Comparison of ENCODE assay signal across 8 cellular contexts in genomic region chr18:50559750-50560680, GRCh38. TPM values are rescaled to one million over a fixed set of nuclear protein-coding genes. Genes with fewer than 3 reads are reported as not detected.
A peak's percentile ranks its signal among the peaks of the same experiment; 100 is the strongest.
DNase-seq lines count a peak whose midpoint lies in the region; ATAC-seq and TF ChIP-seq lines count a peak whose summit lies in the region.
"Had no signal": no experiment of that assay in that cellular context is flagged by ENCODE, and none has a peak within 500 bp of the region (broad histone marks: within the 10 kb centered on the region; RNA-seq: fewer than 3 reads in every experiment).

TSS of gene MAPK4 (plus strand) at chr18:50560087. CDS start at chr18:50663959, 103,872 bp downstream.

- H3K27ac Mint-ChIP-seq in H9 (no peak within 1 kb of the TSS), chondrocyte (ENCODE audit: unreplicated experiment) (no peak within 1 kb of the TSS)
- no peak within 1 kb of the TSS for H3K27ac Mint-ChIP-seq in stimulated activated memory B cell treated with anti-CD40 and anti-IgM and Interleukin-4, amounts not matched to agents 10 μg/mL and 1 μg/mL and 100 μg/mL, for 72 hours

- POLR2A ChIA-PET in GM10248 (lab: Yijun Ruan, JAX): no interaction called here

- H3K4me3 ChIP-seq in NT2/D1 (ENCODE audit: insufficient read length, low read depth): peak within 1 kb of the TSS; percentile 60

- H3K9me3 Mint-ChIP-seq in H9 (peaks cover 7 to 8% of the 10 kb centered on the region in 2 experiments; a peak in 4 of 5 replicates), chondrocyte (ENCODE audit: low read depth) (peaks cover 11% of the 10 kb centered on the region)
- peaks cover 7% of the 10 kb centered on the region for H3K9me3 Mint-ChIP-seq in stimulated activated memory B cell treated with anti-CD40 and anti-IgM and Interleukin-4, amounts not matched to agents 10 μg/mL and 1 μg/mL and 100 μg/mL, for 72 hours

- H3K9me3 ChIP-seq in H9 (ENCODE audit: control insufficient read depth, low read depth, low read length): no peaks in the 10 kb centered on the region
- H3K9me3 ChIP-seq in NT2/D1 (ENCODE audit: insufficient read depth, low read length): peaks cover 3% of the 10 kb centered on the region; the same call in 1 of the 2 replicates

- H2BK20ac ChIP-seq in H9 (ENCODE audit: low read depth, low read length, poor library complexity, severe bottlenecking): no peak within 1 kb of the TSS

- no peaks in the 10 kb centered on the region for H3K36me3 ChIP-seq in NT2/D1 (ENCODE audit: insufficient read depth, insufficient read length, low read length)

- no peaks in the 10 kb centered on the region for H3K79me2 ChIP-seq in H9 (ENCODE audit: insufficient read depth, low read length)

- no peak within 1 kb of the TSS for H2AFZ ChIP-seq in H9 (ENCODE audit: low read length)

- H3K23me2 ChIP-seq in H9 (ENCODE audit: insufficient read length, low read depth, low read length, poor library complexity, severe bottlenecking): peaks cover 13% of the 10 kb centered on the region

- WGBS in H9 (ENCODE audit: extremely low coverage, insufficient read length, low lambda C conversion rate): no CpG with 5 or more reads among the region's 110 CpGs

- DNase-seq in GM10248 (ENCODE audit: extremely low spot score) (peak; percentile 54), H9 (peak; percentile 42), NT2/D1 (ENCODE audit: low read depth, low spot score) (no peak), chondrocyte (ENCODE audit: low spot score) (peak; percentile 86), NCI-H446 treated with DMSO at 0.1 percent for 48 hours (lab: John Stamatoyannopoulos, UW) (no peak)

- no peak within 1 kb of the TSS for H2BK15ac ChIP-seq in H9 (ENCODE audit: low read depth, low read length)

- H2AK5ac ChIP-seq in H9 (ENCODE audit: insufficient read length, low read length): no peak within 1 kb of the TSS

- H3K4me3 Mint-ChIP-seq in H9 (peak within 1 kb of the TSS; percentile 68 to 85), chondrocyte (ENCODE audit: unreplicated experiment) (peak within 1 kb of the TSS; percentile 72)
- H3K4me3 Mint-ChIP-seq in stimulated activated memory B cell treated with anti-CD40 and anti-IgM and Interleukin-4, amounts not matched to agents 10 μg/mL and 1 μg/mL and 100 μg/mL, for 72 hours: peak within 1 kb of the TSS; percentile 65

- no peaks in the 10 kb centered on the region for H3K79me1 ChIP-seq in H9 (ENCODE audit: insufficient read depth, low read depth, low read length, poor library complexity, severe bottlenecking)

- H3K4me2 ChIP-seq in H9 (ENCODE audit: insufficient read depth, insufficient read length, low read length): peak within 1 kb of the TSS; percentile 87

- TF ChIP-seq CTCF in GM10248 (IDR thresholded peaks at IDR 0.05; ENCODE audit: control extremely low read depth, extremely low read depth, low read depth, missing control alignments) (no peak), H9 (conservative IDR thresholded peaks at IDR 0.05) (no peak; the same call in 2 of the 3 replicates), chondrocyte (IDR thresholded peaks at IDR 0.05) (no peak)

- peaks cover 17 to 19% of the 10 kb centered on the region in 2 experiments for H3K4me1 Mint-ChIP-seq in H9
- H3K4me1 Mint-ChIP-seq in chondrocyte (ENCODE audit: low read depth): peaks cover 6% of the 10 kb centered on the region
- no peaks in the 10 kb centered on the region for H3K4me1 Mint-ChIP-seq in stimulated activated memory B cell treated with anti-CD40 and anti-IgM and Interleukin-4, amounts not matched to agents 10 μg/mL and 1 μg/mL and 100 μg/mL, for 72 hours

- H3K23ac ChIP-seq in H9 (ENCODE audit: insufficient read length, low read depth, low read length): no peak within 1 kb of the TSS

- H4K91ac ChIP-seq in H9 (ENCODE audit: insufficient read length, low read depth, low read length): no peak within 1 kb of the TSS

- H3K27ac ChIP-seq in H9 (ENCODE audit: insufficient read length, low read depth, low read length): no peak within 1 kb of the TSS
- H3K27ac ChIP-seq in layer of hippocampus (ENCODE audit: low read depth, low read length): peak within 1 kb of the TSS; percentile 60

- H4K8ac ChIP-seq in H9 (replicated peaks; ENCODE audit: insufficient read length, low read depth, low read length): no peak within 1 kb of the TSS

- no peak within 1 kb of the TSS for H3K4ac ChIP-seq in H9 (ENCODE audit: low read depth, low read length)

- H3K36me3 Mint-ChIP-seq in H9 (ENCODE audit: insufficient read depth in 1 of 3, low read depth in 3 of 3) (peaks cover 0 to 7% (median 0%) of the 10 kb centered on the region in 3 experiments; a peak in 2 of 7 replicates), chondrocyte (ENCODE audit: low read depth) (peaks cover 8% of the 10 kb centered on the region)
- no peaks in the 10 kb centered on the region for H3K36me3 Mint-ChIP-seq in stimulated activated memory B cell treated with anti-CD40 and anti-IgM and Interleukin-4, amounts not matched to agents 10 μg/mL and 1 μg/mL and 100 μg/mL, for 72 hours

- CTCF ChIA-PET in GM10248 (lab: Yijun Ruan, JAX): no interaction called here

- H3T11ph ChIP-seq in H9 (ENCODE audit: low read length): no peak within 1 kb of the TSS

- peak within 1 kb of the TSS; percentile 78 for H3K18ac ChIP-seq in H9 (ENCODE audit: insufficient read length, low read depth, low read length)

- no peaks in the 10 kb centered on the region for H4K20me1 ChIP-seq in H9 (ENCODE audit: control insufficient read depth, insufficient read depth, insufficient read length)

- peaks cover 25% of the 10 kb centered on the region for H3K27me3 ChIP-seq in H9 (ENCODE audit: insufficient read depth, low read length)
- peaks cover 54% of the 10 kb centered on the region for H3K27me3 ChIP-seq in NT2/D1 (ENCODE audit: insufficient read depth, insufficient read length)
- H3K27me3 ChIP-seq in layer of hippocampus (ENCODE audit: control insufficient read depth, insufficient read depth, low read length): peaks cover 2% of the 10 kb centered on the region

- no peak within 1 kb of the TSS for H3K56ac ChIP-seq in H9 (ENCODE audit: insufficient read length, low read depth, low read length)

- H3K9ac ChIP-seq in H9 (ENCODE audit: extremely low read depth, insufficient read length, low read length) (peak within 1 kb of the TSS; percentile 51), NT2/D1 (ENCODE audit: insufficient read length, low read depth) (peak within 1 kb of the TSS; percentile 81)

- peak; percentile 70 for ATAC-seq in stimulated activated memory B cell treated with anti-CD40 and anti-IgM and Interleukin-4, amounts not matched to agents 10 μg/mL and 1 μg/mL and 100 μg/mL, for 72 hours

- no peak within 1 kb of the TSS for H4K5ac ChIP-seq in H9 (ENCODE audit: insufficient read length, low read depth, low read length)

- H3K4me1 ChIP-seq in H9 (ENCODE audit: insufficient read depth, low read length): no peaks in the 10 kb centered on the region
- H3K4me1 ChIP-seq in NT2/D1 (ENCODE audit: insufficient read depth, insufficient read length): no peaks in the 10 kb centered on the region

- peak within 1 kb of the TSS; percentile 89 for H3K14ac ChIP-seq in H9 (ENCODE audit: insufficient read depth, low read length)

- H2BK120ac ChIP-seq in H9 (ENCODE audit: low read depth, low read length, poor library complexity, severe bottlenecking): no peak within 1 kb of the TSS

- H3K27me3 Mint-ChIP-seq in H9 (ENCODE audit: low read depth) (peaks cover 82% of the 10 kb centered on the region), chondrocyte (ENCODE audit: low read depth) (peaks cover 62% of the 10 kb centered on the region)
- peaks cover 57% of the 10 kb centered on the region for H3K27me3 Mint-ChIP-seq in stimulated activated memory B cell treated with anti-CD40 and anti-IgM and Interleukin-4, amounts not matched to agents 10 μg/mL and 1 μg/mL and 100 μg/mL, for 72 hours

- H2BK12ac ChIP-seq in H9 (ENCODE audit: insufficient read length, low read depth, low read length): no peak within 1 kb of the TSS

- H2BK5ac ChIP-seq in H9 (ENCODE audit: insufficient read length, low read length): no peak within 1 kb of the TSS

RNA-seq across cellular contexts. Expression of gene MAPK4, which starts in this region (rescaled TPM):
- total RNA-seq in H9 (2021) (1.6 and 1.9 TPM in 2 replicates), chondrocyte (0.28 to 0.30 TPM in 2 of 3 replicates, not detected in the other)
- total RNA-seq: T-helper 2 cell treated with Interferon-gamma antibody and Interleukin-4, amounts not matched to agents 100 ng/mL and 5 ng/mL, for 36 hours had no signal

Comparison
In these comparisons a context has a peak if more than half of its experiments do, and no peak if none do; other contexts are left out.
1. Peak in DNase-seq in chondrocyte; RNA of the gene not detected or under 1 TPM.
2. DNase-seq: peak in GM10248 (single experiment) and H9 (single experiment); none in NT2/D1 (single experiment) and NCI-H446 treated with DMSO at 0.1 percent for 48 hours (single experiment).
3. Peak in every context shown above with its lines, with median percentiles within 50 percentile points of each other: H3K4me3 Mint-ChIP-seq.